ENCODE assay signal across 12 cellular contexts in the genomic region with DNA sequence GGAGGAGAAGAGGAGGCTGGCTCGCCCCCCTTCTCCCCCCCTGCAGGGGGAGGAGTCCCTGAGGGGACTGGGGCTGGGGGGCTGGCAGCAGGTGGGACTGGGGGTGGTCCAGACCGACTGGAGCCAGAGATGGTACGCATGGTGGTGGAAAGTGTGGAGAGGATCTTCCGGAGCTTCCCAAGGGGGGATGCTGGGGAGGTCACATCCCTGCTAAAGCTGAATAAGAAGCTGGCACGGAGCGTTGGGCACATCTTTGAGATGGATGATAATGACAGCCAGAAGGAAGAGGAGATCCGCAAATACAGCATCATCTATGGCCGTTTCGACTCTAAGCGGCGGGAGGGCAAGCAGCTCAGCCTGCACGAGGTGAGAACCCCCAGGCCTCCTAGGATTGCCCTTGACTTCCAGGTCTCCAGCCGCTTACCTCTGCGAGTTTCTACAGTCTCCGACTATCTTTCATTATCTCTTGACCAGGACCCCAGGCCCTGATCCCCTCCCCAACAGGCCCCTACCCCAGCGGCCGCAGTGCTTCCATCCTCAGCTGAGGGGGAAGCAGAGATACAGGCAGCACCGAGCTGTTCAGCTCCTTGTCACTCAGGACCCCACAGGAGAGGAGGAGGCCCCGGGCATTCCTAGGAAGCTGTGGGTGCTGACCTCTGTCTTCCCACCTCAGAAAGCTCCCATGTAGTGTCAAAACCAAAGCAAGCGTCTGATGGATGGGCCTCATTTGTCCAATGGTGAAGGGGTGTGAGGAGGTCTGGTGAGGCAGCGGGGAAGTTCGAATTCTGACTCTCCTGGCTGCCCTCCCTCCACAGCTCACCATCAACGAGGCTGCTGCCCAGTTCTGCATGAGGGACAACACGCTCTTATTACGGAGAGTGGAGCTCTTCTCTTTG. TPM values are rescaled to one million over a fixed set of nuclear protein-coding genes. Genes with fewer than 3 reads are reported as not detected.
A peak's percentile ranks its signal among the peaks of the same experiment; 100 is the strongest.
DNase-seq lines count a peak whose midpoint lies in the region; ATAC-seq, FAIRE-seq and TF ChIP-seq lines count a peak whose summit lies in the region.
"Had no signal": no experiment of that assay in that cellular context is flagged by ENCODE, and none has a peak within 500 bp of the region (broad histone marks: within the 10 kb centered on the region; RNA-seq: fewer than 3 reads in every experiment).

No MANE protein-coding gene starts in this region.

- peaks cover 66% of the 10 kb centered on the region for H3K4me1 Mint-ChIP-seq in activated naive CD4-positive, alpha-beta T cell treated with anti-CD3 and anti-CD28 coated beads, Interleukin-2, amount 10 ng/mL, durations not matched to agents 7 days and 5 days

- DNase-seq in activated naive CD4-positive, alpha-beta T cell treated with anti-CD3 and anti-CD28 coated beads, Interleukin-2, amount 10 ng/mL, durations not matched to agents 7 days and 5 days = no peak
- DNase-seq in activated naive CD4-positive, alpha-beta T cell treated with Interleukin-2 at 50 U/mL for 16 hours = no peak
- no peak for DNase-seq in GM12878 (ENCODE audit: low read depth, low spot score)
- DNase-seq in tibial nerve (ENCODE audit: low spot score in 2 of 2) = no peak
- no peak for DNase-seq in PC-9
- DNase-seq in urothelium cell line (ENCODE audit: low spot score) = no peak
- DNase-seq: Calu3, KBM-7, NCI-H524 had no signal

- H2AFZ ChIP-seq in GM12878 (ENCODE audit: control insufficient read depth, low read depth, low read length) (no peak overlapping the region), PC-9 (no peak overlapping the region)

- H3K27me3 Mint-ChIP-seq in activated naive CD4-positive, alpha-beta T cell treated with anti-CD3 and anti-CD28 coated beads, Interleukin-2, amount 10 ng/mL, durations not matched to agents 7 days and 5 days = no peaks in the 10 kb centered on the region

- CTCF ChIA-PET in activated naive CD4-positive, alpha-beta T cell treated with anti-CD3 and anti-CD28 coated beads, Interleukin-2, amount 10 ng/mL, durations not matched to agents 7 days and 5 days (lab: Charles Lee) = interaction anchor here (1.0 to 10.4 kb wide), 14 partner anchors 12 to 87 kb away, joined by 3 to 100 read pairs (median 10); a partner anchor contains a TSS
- CTCF ChIA-PET in GM12878 (lab: Yijun Ruan, JAX) (interaction anchor here (0.6 to 9.0 kb wide), 12 partner anchors 11 to 88 kb away, joined by 3 to 205 read pairs (median 6); a partner anchor contains a TSS), PC-9 (lab: Charles Lee) (interaction anchor here (0.6 to 0.7 kb wide), 2 partner anchors 20 to 21 kb away, joined by 3 to 9 read pairs; no protein-coding TSS in a partner anchor)

- WGBS in GM12878 (ENCODE audit: insufficient coverage, insufficient replicate concordance, low lambda C conversion rate, missing lambda C conversion rate) = 88% methylated on average over 23 of the region's 25 CpGs
- WGBS in tibial nerve, 2 donors = 68 to 69% methylated on average over 24 to 25 of the region's 25 CpGs

- H3K27ac Mint-ChIP-seq in activated naive CD4-positive, alpha-beta T cell treated with anti-CD3 and anti-CD28 coated beads, Interleukin-2, amount 10 ng/mL, durations not matched to agents 7 days and 5 days = peak overlapping the region; percentile 33

- peaks cover 26% of the 10 kb centered on the region for H3F3A ChIP-seq in PC-9 (ENCODE audit: insufficient read depth, low read depth)

- no peak for FAIRE-seq in GM12878 (lab: Jason Lieb, UNC)
- no peak for FAIRE-seq in urothelium cell line (lab: Jason Lieb, UNC)

- no peak for TF ChIP-seq EP300 in GM12878 (IDR thresholded peaks at IDR 0.05; ENCODE audit: borderline replicate concordance in 1 of 2, control insufficient read depth in 1 of 2, low read depth in 2 of 2, low read length in 2 of 2)
- no peak for TF ChIP-seq EP300 in tibial nerve (IDR thresholded peaks at IDR 0.05)

- H3K36me3 Mint-ChIP-seq in activated naive CD4-positive, alpha-beta T cell treated with anti-CD3 and anti-CD28 coated beads, Interleukin-2, amount 10 ng/mL, durations not matched to agents 7 days and 5 days = peaks cover 27% of the 10 kb centered on the region

- H3K79me2 ChIP-seq in GM12878 (ENCODE audit: control insufficient read depth, insufficient read depth, low read length) (peaks cover 34% of the 10 kb centered on the region), PC-9 (ENCODE audit: low read depth) (no peaks in the 10 kb centered on the region)

- in situ Hi-C loops in GM12878 (cut with MboI) = no loop called here

- H3K4me2 ChIP-seq in GM12878 (ENCODE audit: control insufficient read depth, insufficient read depth) (peak overlapping the region; percentile 9; the same call in 1 of the 2 replicates), PC-9 (no peak overlapping the region)

- RAD21 ChIA-PET in GM12878 (lab: Charles Lee; ENCODE audit: unreplicated experiment) = interaction anchor here (0.6 to 8.8 kb wide), 9 partner anchors 9 to 91 kb away, joined by 3 to 199 read pairs (median 5); a partner anchor contains a TSS

- BruUV-seq in GM12878 (replicated peaks; lab: Mats Ljungman, UMichigan) (no TSS peak), PC-9 (replicated peaks; lab: Mats Ljungman, UMichigan) (no TSS peak)

- no peak overlapping the region for H3K27ac ChIP-seq in GM12878 (ENCODE audit: control insufficient read depth, insufficient read depth)
- peak overlapping the region; percentile 84 for H3K27ac ChIP-seq in muscle layer of colon (ENCODE audit: low read depth, low read length)
- H3K27ac ChIP-seq in tibial nerve = peak overlapping the region; percentile 81 to 100 (median 99)
- no peak overlapping the region for H3K27ac ChIP-seq in PC-9

- H3K36me3 ChIP-seq in GM12878 (ENCODE audit: control insufficient read depth in 2 of 2, insufficient read depth in 2 of 2, low read length in 1 of 2) (peaks cover 15 to 21% of the 10 kb centered on the region in 2 experiments), muscle layer of colon (ENCODE audit: insufficient read depth, low read length) (peaks cover 55% of the 10 kb centered on the region), tibial nerve (peaks cover 0 to 56% (median 8%) of the 10 kb centered on the region in 3 donors), PC-9 (ENCODE audit: low read depth) (no peaks in the 10 kb centered on the region)

- H3K9me3 Mint-ChIP-seq in activated naive CD4-positive, alpha-beta T cell treated with anti-CD3 and anti-CD28 coated beads, Interleukin-2, amount 10 ng/mL, durations not matched to agents 7 days and 5 days = no peaks in the 10 kb centered on the region

- TF ChIP-seq CTCF in GM12878 (IDR thresholded peaks at IDR 0.05 in 2 of 3, conservative IDR thresholded peaks at IDR 0.05 in 1 of 3; ENCODE audit: control insufficient read depth in 2 of 3, extremely low read depth in 1 of 3, insufficient read depth in 1 of 3, low read depth in 3 of 3, low read length in 3 of 3) (no peak), tibial nerve (IDR thresholded peaks at IDR 0.05) (no peak), PC-9 (conservative IDR thresholded peaks at IDR 0.05) (no peak)

- no peaks in the 10 kb centered on the region for H3K9me2 ChIP-seq in PC-9 (ENCODE audit: insufficient read depth)

- H3K4me3 ChIP-seq in GM12878 (no peak overlapping the region), muscle layer of colon (ENCODE audit: low read depth in 1 of 2, low read length in 2 of 2) (peak overlapping the region; percentile 39 to 66), tibial nerve (peak overlapping the region in 1 of 4 donors; percentile 82), PC-9 (no peak overlapping the region)

- POLR2A ChIA-PET in GM12878 (lab: Charles Lee) (interaction anchor here (0.8 to 7.6 kb wide), 4 partner anchors 13 to 402 kb away, joined by 3 to 74 read pairs (median 29); a partner anchor contains a TSS), PC-9 (lab: Charles Lee; ENCODE audit: unreplicated experiment) (interaction anchor here (0.5 to 0.7 kb wide), 2 partner anchors 37 to 902 kb away, joined by 3 to 4 read pairs; a partner anchor contains a TSS)

- intact Hi-C loops in GM12878 (cut with micrococcal nuclease; ENCODE audit: unreplicated experiment) = no loop called here
- intact Hi-C loops in PC-9 (cut with micrococcal nuclease; ENCODE audit: unreplicated experiment) = no loop called here

- no peak; the same call in 1 of the 2 replicates for TF ChIP-seq POLR2A in GM12878 (IDR thresholded peaks at IDR 0.05; ENCODE audit: low read depth, low read length)
- TF ChIP-seq POLR2A in tibial nerve (IDR thresholded peaks at IDR 0.05) = no peak

- no peak overlapping the region for H3K9ac ChIP-seq in GM12878 (ENCODE audit: control insufficient read depth, insufficient read depth, low read length)
- peak overlapping the region; percentile 5 for H3K9ac ChIP-seq in muscle layer of colon (ENCODE audit: low read length)

- H3K4me3 Mint-ChIP-seq in activated naive CD4-positive, alpha-beta T cell treated with anti-CD3 and anti-CD28 coated beads, Interleukin-2, amount 10 ng/mL, durations not matched to agents 7 days and 5 days = no peak overlapping the region

- no peak for ATAC-seq in GM12878
- no peak for ATAC-seq in HG03159 (IDR thresholded peaks at IDR 0.05; ENCODE audit: unreplicated experiment)

- H3K9me3 ChIP-seq in GM12878 (replicated peaks; ENCODE audit: control insufficient read depth, insufficient read depth, low read length) = no peaks in the 10 kb centered on the region
- no peaks in the 10 kb centered on the region for H3K9me3 ChIP-seq in muscle layer of colon (ENCODE audit: low read length)
- H3K9me3 ChIP-seq in tibial nerve = no peaks in the 10 kb centered on the region
- no peaks in the 10 kb centered on the region for H3K9me3 ChIP-seq in PC-9 (ENCODE audit: insufficient read depth, low read depth)

- H3K27me3 ChIP-seq in GM12878 (replicated peaks in 1 of 2; ENCODE audit: control insufficient read depth in 2 of 2, insufficient read depth in 2 of 2, low read length in 1 of 2) (no peaks in the 10 kb centered on the region), muscle layer of colon (ENCODE audit: control insufficient read depth in 1 of 2, insufficient read depth in 2 of 2, low read length in 2 of 2) (no peaks in the 10 kb centered on the region), tibial nerve (no peaks in the 10 kb centered on the region), PC-9 (ENCODE audit: insufficient read depth, low read depth) (no peaks in the 10 kb centered on the region)

- H3K4me1 ChIP-seq in GM12878 (ENCODE audit: control insufficient read depth, insufficient read depth, low read length) (peaks cover 39% of the 10 kb centered on the region), muscle layer of colon (ENCODE audit: insufficient read depth, low read length) (peaks cover 47% of the 10 kb centered on the region), tibial nerve (peaks cover 3 to 66% (median 47%) of the 10 kb centered on the region in 4 donors), PC-9 (replicated peaks; ENCODE audit: insufficient read depth) (no peaks in the 10 kb centered on the region)

- H4K20me1 ChIP-seq in GM12878 (ENCODE audit: control insufficient read depth, insufficient read depth) (no peaks in the 10 kb centered on the region), PC-9 (ENCODE audit: insufficient read depth) (0 out of 2 replicates have a peak, but pooled peaks cover 3% of the 10 kb centered on the region)

- SMC1A ChIA-PET in GM12878 (lab: Charles Lee; ENCODE audit: uncharacterized antibody, unreplicated experiment) = interaction anchor here (1.1 to 10.4 kb wide), 6 partner anchors 14 to 93 kb away, joined by 3 to 169 read pairs (median 31); a partner anchor contains a TSS

- no peak for TF ChIP-seq RAD21 in GM12878 (IDR thresholded peaks at IDR 0.05; ENCODE audit: insufficient read depth, low read depth, low read length)

RNA-seq across cellular contexts. Expression of a gene that starts 3.0 kb away (rescaled TPM):
- 27.9 and 30.3 TPM in 2 replicates for total RNA-seq in GM12878 (2013; cell fraction: nucleolus; rRNA removed)
- 28.4 and 30.1 TPM in 2 replicates for total RNA-seq in GM12878 (2014; rRNA removed)
- 13.0 and 13.6 TPM in 2 replicates for total RNA-seq in GM12878 (2014; rRNA removed; fragmentation: Illumina TruSeq; extraction: Trizol)
- 28.2 and 28.5 TPM in 2 replicates for total RNA-seq in GM12878 (2021)
- 5.3 TPM for polyA plus RNA-seq in GM12878 (2011; ENCODE audit: low read depth)
- polyA plus RNA-seq in GM12878 (2011; rRNA removed) = 25.2 and 35.2 TPM in 2 replicates
- polyA plus RNA-seq in GM12878 (2011; cell fraction: cytosol; rRNA removed) = 36.4 and 44.0 TPM in 2 replicates
- polyA plus RNA-seq in GM12878 (2011; cell fraction: nucleus; rRNA removed) = 69.8 and 77.5 TPM in 2 replicates
- polyA plus RNA-seq in GM12878 (2012) = 11.5 and 17.8 TPM in 2 replicates
- 7.9 and 17.0 TPM in 2 replicates for polyA plus RNA-seq in GM12878 (2014; fragmentation: Illumina TruSeq; extraction: Trizol)
- 1 to 10 TPM in 1 of 2 experiments, under 1 TPM in 1; 0.35 to 1.0 TPM for polyA plus RNA-seq in GM12878 (2014; fragmentation: Nextera tagmentation; extraction: Ambion mirVana)
- polyA plus RNA-seq in GM12878 (2014; rRNA removed) = 28.0 and 28.6 TPM in 2 replicates
- polyA plus RNA-seq in GM12878 (2016; fragmentation: Nextera tagmentation; extraction: Ambion mirVana) = 1 to 10 TPM; 3.6 to 5.8 TPM
- polyA minus RNA-seq in GM12878 (2011; rRNA and poly(A)+ RNA removed) = 21.1 and 40.5 TPM in 2 replicates
- 14.6 and 15.7 TPM in 2 replicates for polyA minus RNA-seq in GM12878 (2011; cell fraction: cytosol; rRNA and poly(A)+ RNA removed)
- 17.3 and 27.7 TPM in 2 replicates for polyA minus RNA-seq in GM12878 (2011; cell fraction: nucleus; rRNA and poly(A)+ RNA removed)
- 10 to 100 TPM; 29.3 to 42.2 (median 38.6) TPM for total RNA-seq in tibial nerve
- 13.8 and 20.2 TPM in 2 replicates for total RNA-seq in PC-9 (2021)

RNA-seq across cellular contexts. Expression of a gene that starts 13.3 kb away (rescaled TPM):
- 79.0 and 86.0 TPM in 2 replicates for total RNA-seq in GM12878 (2013; cell fraction: nucleolus; rRNA removed)
- total RNA-seq in GM12878 (2014; rRNA removed) = 19.7 and 22.6 TPM in 2 replicates
- total RNA-seq in GM12878 (2014; rRNA removed; fragmentation: Illumina TruSeq; extraction: Trizol) = 17.7 and 19.7 TPM in 2 replicates
- total RNA-seq in GM12878 (2021) = 20.7 and 20.8 TPM in 2 replicates
- polyA plus RNA-seq in GM12878 (2011; ENCODE audit: low read depth) = 7.4 TPM
- polyA plus RNA-seq in GM12878 (2011; rRNA removed) = 45.9 and 61.7 TPM in 2 replicates
- 18.3 and 22.3 TPM in 2 replicates for polyA plus RNA-seq in GM12878 (2011; cell fraction: cytosol; rRNA removed)
- 60.1 and 76.7 TPM in 2 replicates for polyA plus RNA-seq in GM12878 (2011; cell fraction: nucleus; rRNA removed)
- 9.3 and 14.8 TPM in 2 replicates for polyA plus RNA-seq in GM12878 (2012)
- polyA plus RNA-seq in GM12878 (2014; fragmentation: Illumina TruSeq; extraction: Trizol) = 24.9 and 30.5 TPM in 2 replicates
- 1 to 10 TPM; 4.0 to 4.7 TPM for polyA plus RNA-seq in GM12878 (2014; fragmentation: Nextera tagmentation; extraction: Ambion mirVana)
- polyA plus RNA-seq in GM12878 (2014; rRNA removed) = 17.8 and 20.6 TPM in 2 replicates
- 10 to 100 TPM; 18.2 to 20.0 TPM for polyA plus RNA-seq in GM12878 (2016; fragmentation: Nextera tagmentation; extraction: Ambion mirVana)
- polyA minus RNA-seq in GM12878 (2011; rRNA and poly(A)+ RNA removed) = 26.2 and 32.9 TPM in 2 replicates
- polyA minus RNA-seq in GM12878 (2011; cell fraction: cytosol; rRNA and poly(A)+ RNA removed) = 6.3 and 7.0 TPM in 2 replicates
- polyA minus RNA-seq in GM12878 (2011; cell fraction: nucleus; rRNA and poly(A)+ RNA removed) = 13.1 and 14.1 TPM in 2 replicates
- total RNA-seq in tibial nerve = 10 to 100 TPM in 1 of 4 donors, 1 to 10 TPM in 3; 4.8 to 10.2 (median 6.6) TPM
- 28.9 and 36.6 TPM in 2 replicates for total RNA-seq in PC-9 (2021)

RNA-seq across cellular contexts. Expression of a gene that starts 19.3 kb away (rescaled TPM):
- total RNA-seq in GM12878 (2013; cell fraction: nucleolus; rRNA removed) = 219 and 234 TPM in 2 replicates
- 100 and 101 TPM in 2 replicates for total RNA-seq in GM12878 (2014; rRNA removed)
- total RNA-seq in GM12878 (2014; rRNA removed; fragmentation: Illumina TruSeq; extraction: Trizol) = 79.0 and 79.9 TPM in 2 replicates
- total RNA-seq in GM12878 (2021) = 146 and 163 TPM in 2 replicates
- 92.2 TPM for polyA plus RNA-seq in GM12878 (2011; ENCODE audit: low read depth)
- 107 and 176 TPM in 2 replicates for polyA plus RNA-seq in GM12878 (2011; rRNA removed)
- polyA plus RNA-seq in GM12878 (2011; cell fraction: cytosol; rRNA removed) = 210 and 211 TPM in 2 replicates
- 576 and 633 TPM in 2 replicates for polyA plus RNA-seq in GM12878 (2011; cell fraction: nucleus; rRNA removed)
- polyA plus RNA-seq in GM12878 (2012) = 137 and 138 TPM in 2 replicates
- polyA plus RNA-seq in GM12878 (2014; fragmentation: Illumina TruSeq; extraction: Trizol) = 161 and 168 TPM in 2 replicates
- 10 to 100 TPM; 14.2 to 17.3 TPM for polyA plus RNA-seq in GM12878 (2014; fragmentation: Nextera tagmentation; extraction: Ambion mirVana)
- 153 and 157 TPM in 2 replicates for polyA plus RNA-seq in GM12878 (2014; rRNA removed)
- polyA plus RNA-seq in GM12878 (2016; fragmentation: Nextera tagmentation; extraction: Ambion mirVana) = 10 to 100 TPM; 61.0 to 63.3 TPM
- 146 and 216 TPM in 2 replicates for polyA minus RNA-seq in GM12878 (2011; rRNA and poly(A)+ RNA removed)
- polyA minus RNA-seq in GM12878 (2011; cell fraction: cytosol; rRNA and poly(A)+ RNA removed) = 57.9 and 72.7 TPM in 2 replicates
- 75.9 and 146 TPM in 2 replicates for polyA minus RNA-seq in GM12878 (2011; cell fraction: nucleus; rRNA and poly(A)+ RNA removed)
- total RNA-seq in tibial nerve = 100 to 1,000 TPM; 140 to 247 (median 183) TPM
- 112 and 122 TPM in 2 replicates for total RNA-seq in PC-9 (2021)

RNA-seq across cellular contexts. Expression of a gene that starts 36.4 kb away (rescaled TPM):
- total RNA-seq in GM12878 (2013; cell fraction: nucleolus; rRNA removed) = 6.0 and 6.8 TPM in 2 replicates
- total RNA-seq in GM12878 (2014; rRNA removed) = under 0.01 and 0.05 TPM in 2 replicates
- 0.05 and 0.18 TPM in 2 replicates for total RNA-seq in GM12878 (2014; rRNA removed; fragmentation: Illumina TruSeq; extraction: Trizol)
- total RNA-seq in GM12878 (2021) = 0.93 and 1.1 TPM in 2 replicates
- polyA plus RNA-seq in GM12878 (2011; ENCODE audit: low read depth) = 0.51 TPM
- polyA plus RNA-seq in GM12878 (2011; rRNA removed) = 0.24 TPM in 2 replicates
- polyA plus RNA-seq in GM12878 (2011; cell fraction: cytosol; rRNA removed) = 0.48 and 0.57 TPM in 2 replicates
- 2.5 and 3.3 TPM in 2 replicates for polyA plus RNA-seq in GM12878 (2011; cell fraction: nucleus; rRNA removed)
- polyA plus RNA-seq in GM12878 (2012) = 1.2 and 1.4 TPM in 2 replicates
- polyA plus RNA-seq in GM12878 (2014; fragmentation: Illumina TruSeq; extraction: Trizol) = 0.03 and 0.07 TPM in 2 replicates
- not detected for polyA plus RNA-seq in GM12878 (2014; fragmentation: Nextera tagmentation; extraction: Ambion mirVana)
- polyA plus RNA-seq in GM12878 (2014; rRNA removed) = 0.09 and 0.29 TPM in 2 replicates
- polyA plus RNA-seq in GM12878 (2016; fragmentation: Nextera tagmentation; extraction: Ambion mirVana) = under 1 TPM; 0.23 to 0.28 TPM
- 1.8 TPM in 2 replicates for polyA minus RNA-seq in GM12878 (2011; rRNA and poly(A)+ RNA removed)
- polyA minus RNA-seq in GM12878 (2011; cell fraction: cytosol; rRNA and poly(A)+ RNA removed) = 2.2 and 3.1 TPM in 2 replicates
- 1.6 and 3.1 TPM in 2 replicates for polyA minus RNA-seq in GM12878 (2011; cell fraction: nucleus; rRNA and poly(A)+ RNA removed)
- total RNA-seq in tibial nerve = 100 to 1,000 TPM; 410 to 653 (median 527) TPM
- total RNA-seq in PC-9 (2021) = 51.4 and 70.1 TPM in 2 replicates

RNA-seq across cellular contexts. Expression of a gene that starts 42.0 kb away (rescaled TPM):
- total RNA-seq in GM12878 (2013; cell fraction: nucleolus; rRNA removed) = 0.34 and 0.98 TPM in 2 replicates
- total RNA-seq in GM12878 (2014; rRNA removed) (0.05 TPM in 1 of 2 replicates, not detected in the other), GM12878 (2014; rRNA removed; fragmentation: Illumina TruSeq; extraction: Trizol) (0.13 and 0.14 TPM in 2 replicates), GM12878 (2021) (0.08 and 0.10 TPM in 2 replicates), tibial nerve (under 1 TPM in 2 of 4 donors, not detected in 2; 0.30 to 0.59 TPM), PC-9 (2021) (not detected in 2 replicates)
- not detected for polyA plus RNA-seq in GM12878 (2011; ENCODE audit: low read depth)
- polyA plus RNA-seq in GM12878 (2011; rRNA removed) (0.16 and 0.23 TPM in 2 replicates), GM12878 (2014; fragmentation: Illumina TruSeq; extraction: Trizol) (0.16 TPM in 1 of 2 replicates, not detected in the other), GM12878 (2014; fragmentation: Nextera tagmentation; extraction: Ambion mirVana) (under 1 TPM in 1 of 2 experiments, not detected in 1; 0.05 TPM), GM12878 (2014; rRNA removed) (0.01 and 0.15 TPM in 2 replicates), GM12878 (2016; fragmentation: Nextera tagmentation; extraction: Ambion mirVana) (under 1 TPM; 0.27 to 0.34 TPM)
- polyA plus RNA-seq in GM12878 (2011; cell fraction: cytosol; rRNA removed) = 0.09 and 0.15 TPM in 2 replicates
- 1.1 and 2.2 TPM in 2 replicates for polyA plus RNA-seq in GM12878 (2011; cell fraction: nucleus; rRNA removed)
- polyA plus RNA-seq in GM12878 (2012) = 0.22 and 0.43 TPM in 2 replicates
- 0.51 and 1.9 TPM in 2 replicates for polyA minus RNA-seq in GM12878 (2011; rRNA and poly(A)+ RNA removed)
- polyA minus RNA-seq in GM12878 (2011; cell fraction: cytosol; rRNA and poly(A)+ RNA removed) = not detected in 2 replicates
- 0.48 and 0.97 TPM in 2 replicates for polyA minus RNA-seq in GM12878 (2011; cell fraction: nucleus; rRNA and poly(A)+ RNA removed)
- total RNA-seq: skeletal muscle tissue had no signal

Comparison
In these comparisons a context has a peak if more than half of its experiments do, and no peak if none do; other contexts are left out.
1. H3K27ac ChIP-seq: peak in muscle layer of colon (single experiment) and tibial nerve (4 of 4); none in GM12878 (single experiment) and PC-9 (single experiment).
2. H3K4me3 ChIP-seq: peak in muscle layer of colon (2 of 2); none in GM12878 (single experiment) and PC-9 (single experiment).